ENCODE assay signal across 8 cellular contexts in genomic region chr5:6715758-6716633, GRCh38. TPM values are rescaled to one million over a fixed set of nuclear protein-coding genes. Genes with fewer than 3 reads are reported as not detected.
DNase-seq lines count a peak whose midpoint lies in the region; ATAC-seq and TF ChIP-seq lines count a peak whose summit lies in the region.

No MANE protein-coding gene starts in this region.

- TF ChIP-seq EP300 in ovary (IDR thresholded peaks at IDR 0.05) = no peak

- H3K9me3 ChIP-seq in OCI-LY1 (ENCODE audit: low read length) (no peaks in the 10 kb centered on the region), ectodermal cell (ENCODE audit: control insufficient read depth, low read length) (no peaks in the 10 kb centered on the region), ovary (no peaks in the 10 kb centered on the region)

- H3K4me1 ChIP-seq in OCI-LY1 (ENCODE audit: insufficient read depth, low read length, severe bottlenecking) = peaks cover 71% of the 10 kb centered on the region
- H3K4me1 ChIP-seq in ectodermal cell (ENCODE audit: control insufficient read depth, insufficient read depth, low read length) = peaks cover 32% of the 10 kb centered on the region
- peaks cover 33% of the 10 kb centered on the region for H3K4me1 ChIP-seq in ovary (ENCODE audit: insufficient read depth)

- peaks cover 42% of the 10 kb centered on the region for H3K36me3 ChIP-seq in OCI-LY1 (ENCODE audit: insufficient read depth, low read length)
- H3K36me3 ChIP-seq in ectodermal cell (ENCODE audit: control insufficient read depth, insufficient read depth, low read length) = no peaks in the 10 kb centered on the region
- H3K36me3 ChIP-seq in ovary = no peaks in the 10 kb centered on the region

- no peak for TF ChIP-seq POLR2A in ovary (IDR thresholded peaks at IDR 0.05)

- H4K20me1 ChIP-seq in OCI-LY1 (ENCODE audit: insufficient read depth, low read length) = no peaks in the 10 kb centered on the region; the same call in 1 of the 2 replicates

- H3K9me2 ChIP-seq in OCI-LY1 (ENCODE audit: low read depth, low read length) = no peaks in the 10 kb centered on the region

- no peak overlapping the region for H2AFZ ChIP-seq in OCI-LY1 (ENCODE audit: low read length)

- H3K27me3 ChIP-seq in OCI-LY1 (ENCODE audit: insufficient read depth, low read length) (no peaks in the 10 kb centered on the region), ectodermal cell (ENCODE audit: control insufficient read depth, insufficient read depth, low read length, poor library complexity, severe bottlenecking) (peaks cover 7% of the 10 kb centered on the region), ovary (no peaks in the 10 kb centered on the region)

- peak in 1 of 5 donors; percentile 8 for DNase-seq in ovary
- no peak for DNase-seq in hippocampal formation (lab: John Stamatoyannopoulos, UW)
- DNase-seq in ecto neural progenitor cell (ENCODE audit: low spot score) = no peak

- ATAC-seq in GM19023 (IDR thresholded peaks at IDR 0.05; ENCODE audit: unreplicated experiment) (no peak), HG03469 (IDR thresholded peaks at IDR 0.05; ENCODE audit: unreplicated experiment) (no peak)

- peaks cover 47% of the 10 kb centered on the region for H3K79me2 ChIP-seq in OCI-LY1 (ENCODE audit: insufficient read depth, low read length)

- TF ChIP-seq CTCF in OCI-LY1 (IDR thresholded peaks at IDR 0.05; ENCODE audit: low read length) (no peak), ovary (IDR thresholded peaks at IDR 0.05) (no peak)

- peak overlapping the region; percentile 94 for H3K4me2 ChIP-seq in OCI-LY1 (ENCODE audit: low read length)

- WGBS in ectodermal cell, 2 experiments = 89% methylated on average over 17 of the region's 17 CpGs
- WGBS in ovary, 3 donors = 46 to 54% (median 47%) methylated on average over 17 of the region's 17 CpGs

- intact Hi-C loops in ovary (cut with DNase I) = loop anchor here in 1 of 4 donors (10.0 kb wide), 1 partner anchor 341 kb away; the partner anchor contains the start of gene MED10

- H3F3A ChIP-seq in OCI-LY1 (ENCODE audit: insufficient read depth, low read length) = no peaks in the 10 kb centered on the region

- H3K27ac ChIP-seq in OCI-LY1 (ENCODE audit: low read depth, low read length, poor library complexity, severe bottlenecking) (no peak overlapping the region), ectodermal cell (ENCODE audit: insufficient read depth, low read depth, low read length, poor library complexity, severe bottlenecking) (no peak overlapping the region), ovary (no peak overlapping the region)

- H3K4me3 ChIP-seq in GM08714 (ENCODE audit: low read length) (peak overlapping the region; percentile 97), OCI-LY1 (ENCODE audit: low read depth, low read length, poor library complexity, severe bottlenecking) (peak overlapping the region; percentile 76), ectodermal cell (ENCODE audit: insufficient read depth, low read depth, low read length) (peak overlapping the region; percentile 80), ovary (peak overlapping the region; percentile 61)

- H3K9ac ChIP-seq in OCI-LY1 (ENCODE audit: low read length) = peak overlapping the region; percentile 49

RNA-seq across cellular contexts. Expression of gene TENT4A, which starts 2.8 kb away (rescaled TPM):
- polyA plus RNA-seq in ectodermal cell (2013, experiment 1 of 4) = 31.8 TPM
- polyA plus RNA-seq in ectodermal cell (2013, experiment 2 of 4) = 24.1 TPM
- 21.2 TPM for polyA plus RNA-seq in ectodermal cell (2013, experiment 3 of 4)
- polyA plus RNA-seq in ectodermal cell (2013, experiment 4 of 4) = 24.5 TPM
- 10 to 100 TPM; 18.7 to 29.6 (median 27.2) TPM for total RNA-seq in ovary
- 10 to 100 TPM; 12.4 to 14.4 TPM for polyA plus RNA-seq in ovary
